9 cellular contexts compared by ENCODE assay signal in genomic region chr11:11776714-11777113, GRCh38.
"Had no signal": no experiment of that assay in that cellular context is flagged by ENCODE, and none has a peak within 500 bp of the region (broad histone marks: within the 10 kb centered on the region; RNA-seq: fewer than 3 reads in every experiment).

No MANE protein-coding gene starts in this region.

- H3K4me2 ChIP-seq: GM23338 had no signal

- H3K36me3 ChIP-seq: HAP-1 had no signal

- H3K27ac ChIP-seq: GM23248 had no signal

- H3K4me1 Mint-ChIP-seq: GM23338, H9 had no signal

- H3K4me3 ChIP-seq: GM23248, GM23338, HAP-1 had no signal

- H3K9ac ChIP-seq: GM23248 had no signal

- H3K9me3 ChIP-seq: HAP-1 had no signal

- H3K4me3 Mint-ChIP-seq: GM23338, H9, HFFc6 had no signal

- H3K27ac Mint-ChIP-seq: GM23338, H9, HFFc6 had no signal

- DNase-seq: GM23248, GOT3, H7, H9, HCEC 1CT, HFFc6 had no signal

- ATAC-seq: GM23338, HCT116 had no signal

- H3K4me1 ChIP-seq: HAP-1 had no signal

- H2AFZ ChIP-seq: GM23248, GM23338 had no signal

- H3K9me3 Mint-ChIP-seq: GM23338, H9, HFFc6 had no signal
